In the genomic region with DNA sequence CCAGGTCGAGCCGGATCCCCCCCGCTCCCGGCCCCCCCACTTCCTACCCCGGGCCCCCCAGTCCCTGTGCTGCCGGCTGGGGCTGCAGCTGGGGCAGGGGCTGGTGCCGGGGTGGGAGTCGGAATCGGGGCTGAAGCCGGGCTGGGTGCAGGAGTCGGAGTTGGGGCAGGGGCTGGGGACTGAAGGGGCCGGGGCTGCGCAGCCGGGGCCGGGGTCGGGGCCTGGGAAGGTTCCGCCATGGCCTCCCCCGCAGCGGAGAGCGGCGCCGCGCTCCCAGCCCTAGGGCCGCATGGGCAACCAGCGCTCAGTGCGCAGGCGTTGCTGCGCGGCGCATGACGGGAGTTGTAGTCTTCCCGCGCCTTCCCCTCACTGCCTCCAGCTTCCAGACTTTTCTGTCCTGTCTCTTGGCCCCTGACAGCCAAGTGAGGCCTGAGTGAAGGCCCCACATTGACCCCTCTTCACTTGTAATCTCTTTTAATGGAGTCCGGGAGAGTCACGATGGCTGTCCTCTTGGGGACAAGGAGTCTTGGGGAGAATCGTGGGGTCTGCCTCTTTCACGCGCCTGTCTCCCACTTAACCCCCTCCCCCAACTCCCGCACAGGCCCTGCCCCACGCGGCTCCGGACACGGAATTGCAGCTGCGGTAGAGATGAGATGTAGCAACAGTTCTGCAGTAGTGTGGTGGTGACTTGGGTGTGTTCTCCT, we compare ENCODE assay signal across 8 cellular contexts. TPM values are rescaled to one million over a fixed set of nuclear protein-coding genes. Genes with fewer than 3 reads are reported as not detected.
DNase-seq lines count a peak whose midpoint lies in the region; ATAC-seq and TF ChIP-seq lines count a peak whose summit lies in the region.

A gene (minus strand): TSS at position 302 of the 704 bp plus-strand sequence. CDS start 63 bp downstream, at position 239.

- H3K27me3 ChIP-seq in ectodermal cell (ENCODE audit: control insufficient read depth, insufficient read depth, low read length, poor library complexity, severe bottlenecking) (no peaks in the 10 kb centered on the region), lung (ENCODE audit: control insufficient read depth, insufficient read depth) (no peaks in the 10 kb centered on the region)

- POLR2A ChIA-PET in activated CD8-positive, alpha-beta T cell treated with anti-CD3 and anti-CD28 coated beads, Interleukin-2, amount 10 ng/mL, durations not matched to agents 7 days and 5 days (lab: Charles Lee) = interaction anchor here (0.7 to 4.0 kb wide), 10 partner anchors 9 to 155 kb away, joined by 3 to 30 read pairs (median 6); a partner anchor contains a TSS

- peaks cover 34% of the 10 kb centered on the region for H3K36me3 Mint-ChIP-seq in activated CD8-positive, alpha-beta T cell treated with anti-CD3 and anti-CD28 coated beads, Interleukin-2, amount 10 ng/mL, durations not matched to agents 7 days and 5 days (ENCODE audit: low read depth)

- TF ChIP-seq CTCF in lung (IDR thresholded peaks at IDR 0.05; ENCODE audit: control extremely low read depth, extremely low read depth) = no peak

- DNase-seq in NCI-H1436 (lab: John Stamatoyannopoulos, UW) (peak; percentile 79), NCI-H1436 treated with DMSO at 0.1 percent for 48 hours (lab: John Stamatoyannopoulos, UW) (no peak), NCI-H82 (lab: John Stamatoyannopoulos, UW) (peak; percentile 93), lung (ENCODE audit: low spot score) (peak; percentile 78)
- peak; percentile 83 for DNase-seq in activated CD8-positive, alpha-beta T cell treated with anti-CD3 and anti-CD28 coated beads, Interleukin-2, amount 10 ng/mL, durations not matched to agents 7 days and 5 days
- peak; percentile 38 to 69 (median 54) for DNase-seq in stimulated activated CD4-positive, alpha-beta T cell treated with anti-CD3 and anti-CD28 coated beads, TNF-alpha, amount 100 ng/mL, for 1 hour (ENCODE audit: low read depth in 3 of 3, low spot score in 1 of 3)

- H3K4me3 Mint-ChIP-seq in activated CD8-positive, alpha-beta T cell treated with anti-CD3 and anti-CD28 coated beads, Interleukin-2, amount 10 ng/mL, durations not matched to agents 7 days and 5 days = peak within 1 kb of the TSS; percentile 73

- no peaks in the 10 kb centered on the region for H3K27me3 Mint-ChIP-seq in activated CD8-positive, alpha-beta T cell treated with anti-CD3 and anti-CD28 coated beads, Interleukin-2, amount 10 ng/mL, durations not matched to agents 7 days and 5 days (ENCODE audit: low read depth)

- CTCF ChIA-PET in activated CD8-positive, alpha-beta T cell treated with anti-CD3 and anti-CD28 coated beads, Interleukin-2, amount 10 ng/mL, durations not matched to agents 7 days and 5 days (lab: Charles Lee) = interaction anchor here (0.6 to 16.9 kb wide), 8 partner anchors 10 to 158 kb away, joined by 3 to 168 read pairs (median 6); a partner anchor contains a TSS

- 14 to 17% methylated on average over 43 to 44 of the region's 44 CpGs for WGBS in ectodermal cell, 2 experiments
- 7 to 9% methylated on average over 36 to 44 of the region's 44 CpGs for WGBS in lung, 2 donors

- H3K27ac Mint-ChIP-seq in activated CD8-positive, alpha-beta T cell treated with anti-CD3 and anti-CD28 coated beads, Interleukin-2, amount 10 ng/mL, durations not matched to agents 7 days and 5 days = peak within 1 kb of the TSS; percentile 54

- H3K4me1 Mint-ChIP-seq in activated CD8-positive, alpha-beta T cell treated with anti-CD3 and anti-CD28 coated beads, Interleukin-2, amount 10 ng/mL, durations not matched to agents 7 days and 5 days (ENCODE audit: low read depth) = peaks cover 33% of the 10 kb centered on the region

- H3K4me3 ChIP-seq in ectodermal cell (ENCODE audit: insufficient read depth, low read depth, low read length) (peak within 1 kb of the TSS; percentile 83), lung (peak within 1 kb of the TSS; percentile 27)

- peak within 1 kb of the TSS; percentile 72 for H3K27ac ChIP-seq in ectodermal cell (ENCODE audit: insufficient read depth, low read depth, low read length, poor library complexity, severe bottlenecking)
- peak within 1 kb of the TSS in 1 of 2 donors; percentile 4 for H3K27ac ChIP-seq in lung (ENCODE audit: low read depth in 1 of 2, low read length in 1 of 2)

- ATAC-seq in HG03108 (IDR thresholded peaks at IDR 0.05; ENCODE audit: unreplicated experiment) (peak; percentile 56), lung (ENCODE audit: insufficient read depth, low FRiP score) (peak; percentile 91)
- ATAC-seq in activated CD8-positive, alpha-beta T cell treated with anti-CD3 and anti-CD28 coated beads, Interleukin-2, amount 10 ng/mL, durations not matched to agents 7 days and 5 days = peak; percentile 92

- H3K36me3 ChIP-seq in ectodermal cell (ENCODE audit: control insufficient read depth, insufficient read depth, low read length) (no peaks in the 10 kb centered on the region), lung (ENCODE audit: control insufficient read depth in 2 of 2, insufficient read depth in 2 of 2, low read length in 2 of 2) (peaks cover 7 to 22% of the 10 kb centered on the region in 2 donors)

- H3K4me1 ChIP-seq in ectodermal cell (ENCODE audit: control insufficient read depth, insufficient read depth, low read length) = peaks cover 5% of the 10 kb centered on the region
- peaks cover 2 to 7% of the 10 kb centered on the region in 2 donors for H3K4me1 ChIP-seq in lung (ENCODE audit: control insufficient read depth in 2 of 2, insufficient read depth in 2 of 2, low read length in 2 of 2)

- H3K9me3 Mint-ChIP-seq in activated CD8-positive, alpha-beta T cell treated with anti-CD3 and anti-CD28 coated beads, Interleukin-2, amount 10 ng/mL, durations not matched to agents 7 days and 5 days (ENCODE audit: insufficient read depth) = no peaks in the 10 kb centered on the region

- H3K9me3 ChIP-seq in ectodermal cell (ENCODE audit: control insufficient read depth, low read length) (no peaks in the 10 kb centered on the region), lung (ENCODE audit: control insufficient read depth in 2 of 2, insufficient read depth in 1 of 2, low read length in 1 of 2) (no peaks in the 10 kb centered on the region)

RNA-seq across cellular contexts. Expression of the gene that starts here (rescaled TPM):
- total RNA-seq in activated CD8-positive, alpha-beta T cell treated with anti-CD3 and anti-CD28 coated beads, Interleukin-2, amount 10 ng/mL, durations not matched to agents 7 days and 5 days = 10 to 100 TPM; 45.2 to 46.8 TPM
- 43.7 TPM for polyA plus RNA-seq in ectodermal cell (2013, experiment 1 of 4)
- 39.4 TPM for polyA plus RNA-seq in ectodermal cell (2013, experiment 2 of 4)
- 37.0 TPM for polyA plus RNA-seq in ectodermal cell (2013, experiment 3 of 4)
- 45.1 TPM for polyA plus RNA-seq in ectodermal cell (2013, experiment 4 of 4)
- 10 to 100 TPM; 18.8 to 37.1 TPM for total RNA-seq in lung
- polyA plus RNA-seq in lung = 10 to 100 TPM; 28.3 to 56.8 TPM
